ENCODE assay signal across 31 cellular contexts in genomic region chr7:137360087-137360679, GRCh38. TPM values are rescaled to one million over a fixed set of nuclear protein-coding genes. Genes with fewer than 3 reads are reported as not detected.
DNase-seq lines count a peak whose midpoint lies in the region; FAIRE-seq and TF ChIP-seq lines count a peak whose summit lies in the region.
"Had no signal": no experiment of that assay in that cellular context is flagged by ENCODE, and none has a peak within 500 bp of the region (broad histone marks: within the 10 kb centered on the region; RNA-seq: fewer than 3 reads in every experiment).

No MANE protein-coding gene starts in this region.

- no peaks in the 10 kb centered on the region for H3F3A ChIP-seq in MM.1S (ENCODE audit: insufficient read depth, low read length)

- no peak overlapping the region for H3K4me2 ChIP-seq in MM.1S (ENCODE audit: low read depth, low read length)
- H3K4me2 ChIP-seq: hepatocyte, SK-N-SH had no signal

- no peak for FAIRE-seq in small intestine (lab: Jason Lieb, UNC)
- FAIRE-seq: endometrium, GM18507, TTC549 had no signal

- H4K20me1 ChIP-seq in MM.1S (ENCODE audit: insufficient read depth, low read length) = no peaks in the 10 kb centered on the region

- no peaks in the 10 kb centered on the region for H3K79me2 ChIP-seq in MM.1S (ENCODE audit: low read length)
- H3K79me2 ChIP-seq: hepatocyte had no signal

- H3K27me3 ChIP-seq in MM.1S (replicated peaks; ENCODE audit: insufficient read depth, low read length) = no peaks in the 10 kb centered on the region
- no peaks in the 10 kb centered on the region for H3K27me3 ChIP-seq in tibial nerve
- no peaks in the 10 kb centered on the region for H3K27me3 ChIP-seq in small intestine (ENCODE audit: control insufficient read depth in 2 of 2, insufficient read depth in 2 of 2, low read length in 2 of 2)
- H3K27me3 ChIP-seq: ascending aorta, gastroesophageal sphincter, hepatocyte, testis, uterus had no signal

- DNase-seq in DMS53 (lab: John Stamatoyannopoulos, UW) = peak; percentile 66
- no peak for DNase-seq in DMS53 treated with DMSO at 0.1 percent for 48 hours (lab: John Stamatoyannopoulos, UW; ENCODE audit: unreplicated experiment)
- peak; percentile 2 for DNase-seq in EL
- DNase-seq in NCI-H69 (lab: John Stamatoyannopoulos, UW) = peak; percentile 24
- DNase-seq in erythroblast (lab: John Stamatoyannopoulos, UW) = peak; percentile 2 to 4
- no peak for DNase-seq in MM.1S
- no peak for DNase-seq in tibial nerve (ENCODE audit: low spot score in 2 of 2)
- DNase-seq in small intestine = no peak
- DNase-seq: 8988T; activated CD4-positive, alpha-beta memory T cell treated with anti-CD3 and anti-CD28 coated beads, Interleukin-2, amount 10 ng/mL, durations not matched to agents 7 days and 5 days; activated CD8-positive, alpha-beta memory T cell treated with anti-CD3 and anti-CD28 coated beads, Interleukin-2, amount 50 U/mL, for 48 hours; AML-193; caudate nucleus; CD4-positive, alpha-beta memory T cell; DMS153; H9; immature natural killer cell; NCI-H146; SK-N-SH; stimulated activated CD4-positive, alpha-beta T cell treated with anti-CD3 and anti-CD28 coated beads, Interleukin-15, amount 100 ng/mL, for 24 hours; stimulated activated naive CD4-positive, alpha-beta T cell; testis; uterus had no signal

- H3K4me3 ChIP-seq in MM.1S (ENCODE audit: low read length) = no peak overlapping the region
- H3K4me3 ChIP-seq in tibial nerve = no peak overlapping the region
- no peak overlapping the region for H3K4me3 ChIP-seq in small intestine (ENCODE audit: low read depth in 1 of 2, low read length in 2 of 2)
- H3K4me3 ChIP-seq: ascending aorta, gastroesophageal sphincter, hepatocyte, prostate gland, testis, uterus had no signal

- TF ChIP-seq EP300 in tibial nerve (IDR thresholded peaks at IDR 0.05) = no peak

- 53 to 58% methylated on average over 1 of the region's 1 CpG for WGBS in tibial nerve, 2 donors
- 47 to 78% (median 50%) methylated on average over 1 of the region's 1 CpG for WGBS in small intestine, 3 donors

- H3K4me1 ChIP-seq in MM.1S (ENCODE audit: low read length) = no peaks in the 10 kb centered on the region
- peaks cover 0 to under 1% (median under 1%) of the 10 kb centered on the region in 4 donors for H3K4me1 ChIP-seq in tibial nerve
- H3K4me1 ChIP-seq in small intestine (ENCODE audit: control insufficient read depth in 2 of 2, insufficient read depth in 1 of 2, low read depth in 1 of 2, low read length in 1 of 2) = no peaks in the 10 kb centered on the region
- H3K4me1 ChIP-seq: ascending aorta, gastroesophageal sphincter, prostate gland, testis, uterus had no signal

- no peak for TF ChIP-seq POLR2A in erythroblast (IDR thresholded peaks at IDR 0.05; ENCODE audit: low read length)
- no peak for TF ChIP-seq POLR2A in tibial nerve (IDR thresholded peaks at IDR 0.05)

- TF ChIP-seq CTCF in MM.1S (IDR thresholded peaks at IDR 0.05; ENCODE audit: low read length) (no peak), tibial nerve (IDR thresholded peaks at IDR 0.05) (no peak)

- H3K9me3 ChIP-seq in MM.1S (replicated peaks; ENCODE audit: insufficient read depth, low read length) (no peaks in the 10 kb centered on the region), tibial nerve (peaks cover 0 to 23% (median 0%) of the 10 kb centered on the region in 4 donors), small intestine (ENCODE audit: control insufficient read depth, low read depth) (no peaks in the 10 kb centered on the region)
- H3K9me3 ChIP-seq: gastroesophageal sphincter, prostate gland, testis, uterus had no signal

- H2AFZ ChIP-seq in MM.1S (ENCODE audit: low read length) = no peak overlapping the region
- H2AFZ ChIP-seq: hepatocyte had no signal

- H3K9me2 ChIP-seq in MM.1S (replicated peaks; ENCODE audit: insufficient read depth, low read length) = no peaks in the 10 kb centered on the region
- H3K9me2 ChIP-seq: SK-N-SH had no signal

- H3K27ac ChIP-seq in MM.1S (ENCODE audit: low read length) (no peak overlapping the region), tibial nerve (no peak overlapping the region), small intestine (ENCODE audit: low read depth in 1 of 2, low read length in 1 of 2) (no peak overlapping the region)
- H3K27ac ChIP-seq: ascending aorta, gastroesophageal sphincter, hepatocyte, prostate gland, testis, uterus had no signal

- no peak overlapping the region for H3K9ac ChIP-seq in MM.1S (ENCODE audit: low read length)
- H3K9ac ChIP-seq: SK-N-SH had no signal

- no peaks in the 10 kb centered on the region for H3K36me3 ChIP-seq in MM.1S (replicated peaks; ENCODE audit: insufficient read depth, low read length)
- H3K36me3 ChIP-seq in tibial nerve = no peaks in the 10 kb centered on the region
- no peaks in the 10 kb centered on the region for H3K36me3 ChIP-seq in small intestine (ENCODE audit: control insufficient read depth in 2 of 2, insufficient read depth in 2 of 2, low read length in 2 of 2)
- H3K36me3 ChIP-seq: ascending aorta, gastroesophageal sphincter, prostate gland, uterus had no signal

RNA-seq across cellular contexts. Expression of gene PTN, which starts 16.6 kb away (rescaled TPM):
- 10 to 100 TPM in 1 of 4 donors, 1 to 10 TPM in 3; 5.0 to 10.0 (median 7.4) TPM for total RNA-seq in tibial nerve
- 1 to 10 TPM in 2 of 3 donors, not detected in 1; 1.1 to 4.0 TPM for polyA plus RNA-seq in small intestine
- total RNA-seq: activated CD4-positive, alpha-beta memory T cell treated with anti-CD3 and anti-CD28 coated beads, Interleukin-2, amount 10 ng/mL, durations not matched to agents 7 days and 5 days; CD4-positive, alpha-beta memory T cell had no signal
- polyA plus RNA-seq: IgD-negative memory B cell, immature natural killer cell had no signal

Comparison
In these comparisons a context has a peak if more than half of its experiments do, and no peak if none do; other contexts are left out.
1. DNase-seq: peak in DMS53 (single experiment), EL (single experiment), NCI-H69 (single experiment) and erythroblast (2 of 2); none in DMS53 treated with DMSO at 0.1 percent for 48 hours (single experiment), MM.1S (single experiment), tibial nerve (0 of 2) and small intestine (single experiment).